ENCODE assay signal across 8 cellular contexts in genomic region chr10:16950686-16951681, GRCh38.
A peak's percentile ranks its signal among the peaks of the same experiment; 100 is the strongest.
DNase-seq lines count a peak whose midpoint lies in the region; ATAC-seq, FAIRE-seq and TF ChIP-seq lines count a peak whose summit lies in the region.

No MANE protein-coding gene starts in this region.

- peak overlapping the region in 1 of 4 experiments; percentile 19; a peak in 1 of 8 replicates for H3K4me3 ChIP-seq in H1 (ENCODE audit: extremely low read depth in 1 of 4, insufficient read depth in 2 of 4, low read depth in 3 of 4, low read length in 4 of 4)
- H3K4me3 ChIP-seq in neuronal stem cell (ENCODE audit: low read length in 2 of 2) = no peak overlapping the region

- H3K18ac ChIP-seq in H1 (ENCODE audit: extremely low read depth, low read length) = no peak overlapping the region
- H3K18ac ChIP-seq in neuronal stem cell (ENCODE audit: low read length) = no peak overlapping the region

- no peak overlapping the region for H4K5ac ChIP-seq in H1 (ENCODE audit: insufficient read length, low read depth, low read length)

- TF ChIP-seq POLR2A in H1 (IDR thresholded peaks at IDR 0.05; ENCODE audit: control extremely low read depth in 1 of 2, low read depth in 2 of 2, low read length in 2 of 2) = no peak

- no peak overlapping the region for H2BK20ac ChIP-seq in H1 (ENCODE audit: low read length)

- no peaks in the 10 kb centered on the region for H3K79me2 ChIP-seq in H1 (ENCODE audit: control insufficient read depth in 1 of 2, insufficient read depth in 2 of 2, low read length in 2 of 2)

- no peaks in the 10 kb centered on the region for H3K27me3 ChIP-seq in H1 (replicated peaks in 1 of 4; ENCODE audit: control insufficient read depth in 3 of 4, extremely low read depth in 1 of 4, insufficient read depth in 3 of 4, low read length in 3 of 4)
- no peaks in the 10 kb centered on the region for H3K27me3 ChIP-seq in neuronal stem cell (ENCODE audit: control insufficient read depth in 3 of 3, insufficient read depth in 3 of 3, low read depth in 1 of 3, low read length in 3 of 3)

- no peaks in the 10 kb centered on the region for H3K9me3 ChIP-seq in H1 (ENCODE audit: insufficient read depth in 2 of 2, low read depth in 1 of 2, low read length in 1 of 2)
- H3K9me3 ChIP-seq in neuronal stem cell (replicated peaks in 1 of 2; ENCODE audit: control insufficient read depth in 2 of 2, insufficient read depth in 1 of 2, low read depth in 1 of 2, low read length in 2 of 2) = no peaks in the 10 kb centered on the region

- no peak for ATAC-seq in HG03139 (IDR thresholded peaks at IDR 0.05; ENCODE audit: unreplicated experiment)

- H3K4me2 ChIP-seq in H1 (ENCODE audit: insufficient read depth in 1 of 2, low read depth in 2 of 2, low read length in 2 of 2) (peak overlapping the region; percentile 18 to 34; a peak in 2 of 4 replicates), neuronal stem cell (ENCODE audit: insufficient read depth, low read length, poor library complexity, severe bottlenecking) (no peak overlapping the region)

- H3K9ac ChIP-seq in H1 (replicated peaks in 1 of 4; ENCODE audit: extremely low read depth in 1 of 4, low read depth in 3 of 4, low read length in 3 of 4) (no peak overlapping the region), neuronal stem cell (ENCODE audit: low read depth, low read length, poor library complexity) (no peak overlapping the region)

- TF ChIP-seq EP300 in H1 (IDR thresholded peaks at IDR 0.05; ENCODE audit: borderline replicate concordance in 1 of 2, low read depth in 2 of 2, low read length in 2 of 2) = no peak

- 54% methylated on average over 8 of the region's 8 CpGs; no CpG with 5 or more reads in 1 of the 2 experiments for WGBS in H1 (ENCODE audit: extremely low coverage in 1 of 2, insufficient coverage in 1 of 2, insufficient read length in 1 of 2, insufficient replicate concordance in 2 of 2, low coverage in 1 of 2, low lambda C conversion rate in 2 of 2, missing lambda C conversion rate in 1 of 2), 2 experiments
- WGBS in neuronal stem cell (ENCODE audit: extremely low coverage in 2 of 2, insufficient read length in 2 of 2, insufficient replicate concordance in 1 of 2), 2 donors = no CpG with 5 or more reads among the region's 8 CpGs

- FAIRE-seq in H1 (lab: Jason Lieb, UNC) = peak; percentile 87

- DNase-seq in ELF-1 (ENCODE audit: low read depth, low spot score) (peak; percentile 69), NCI-H226 (peak; percentile 64), H1 (ENCODE audit: low read depth in 1 of 2, low spot score in 2 of 2) (peak in 1 of 2 experiments; percentile 47), neuronal stem cell (ENCODE audit: low spot score) (peak; percentile 68), NCI-H2107 treated with DMSO at 0.1 percent for 48 hours (lab: John Stamatoyannopoulos, UW; ENCODE audit: unreplicated experiment) (no peak), NCI-H524 treated with DMSO at 0.1 percent for 48 hours (lab: John Stamatoyannopoulos, UW) (no peak)
- DNase-seq in activated CD8-positive, alpha-beta memory T cell treated with anti-CD3 and anti-CD28 coated beads, Interleukin-2, amount 50 U/mL, for 4 hours = no peak

- H2AK5ac ChIP-seq in H1 (ENCODE audit: low read depth, low read length) = no peak overlapping the region
- no peak overlapping the region for H2AK5ac ChIP-seq in neuronal stem cell (ENCODE audit: low read depth, low read length)

- H2BK15ac ChIP-seq in H1 (ENCODE audit: low read length) (no peak overlapping the region), neuronal stem cell (ENCODE audit: low read length) (no peak overlapping the region)

- no peak for TF ChIP-seq CTCF in H1 (IDR thresholded peaks at IDR 0.05; ENCODE audit: control extremely low read depth in 1 of 3, insufficient read depth in 1 of 3, low read depth in 1 of 3, low read length in 3 of 3)

- no peak overlapping the region for H3K56ac ChIP-seq in H1 (replicated peaks; ENCODE audit: insufficient read length, low read depth, low read length)

- H2BK120ac ChIP-seq in H1 (replicated peaks; ENCODE audit: low read depth, low read length) (no peak overlapping the region), neuronal stem cell (ENCODE audit: low read depth, low read length) (no peak overlapping the region)

- no peak overlapping the region for H4K91ac ChIP-seq in H1 (replicated peaks; ENCODE audit: insufficient read length, low read length)
- H4K91ac ChIP-seq in neuronal stem cell (ENCODE audit: low read depth, low read length, poor library complexity) = no peak overlapping the region

- H3K27ac ChIP-seq in H1 (ENCODE audit: low read depth, low read length) = peak overlapping the region; percentile 2; the same call in 1 of the 2 replicates
- peak overlapping the region; percentile 37 for H3K27ac ChIP-seq in neuronal stem cell (replicated peaks; ENCODE audit: low read length)

- POLR2A ChIA-PET in H1 (lab: Charles Lee; ENCODE audit: partially characterized antibody) = interaction anchor here (0.6 to 1.1 kb wide), 2 partner anchors 60 to 306 kb away, joined by 3 read pairs; no protein-coding TSS in a partner anchor

- H3K23me2 ChIP-seq in H1 (ENCODE audit: low read depth, low read length) = no peaks in the 10 kb centered on the region

- TF ChIP-seq RAD21 in H1 (IDR thresholded peaks at IDR 0.05 in 1 of 2, conservative IDR thresholded peaks at IDR 0.05 in 1 of 2; ENCODE audit: low read depth in 2 of 2, low read length in 2 of 2) = no peak

- H3K14ac ChIP-seq in H1 (ENCODE audit: insufficient read length) = no peak overlapping the region
- no peak overlapping the region for H3K14ac ChIP-seq in neuronal stem cell (ENCODE audit: low read length)

- no peaks in the 10 kb centered on the region for H4K20me1 ChIP-seq in H1 (replicated peaks in 1 of 2; ENCODE audit: control insufficient read depth in 1 of 2, insufficient read depth in 2 of 2, low read length in 2 of 2)

- H3K36me3 ChIP-seq in H1 (ENCODE audit: control insufficient read depth in 2 of 4, insufficient read depth in 4 of 4, low read length in 3 of 4) (no peaks in the 10 kb centered on the region), neuronal stem cell (replicated peaks in 1 of 2; ENCODE audit: control insufficient read depth in 2 of 2, insufficient read depth in 2 of 2, low read length in 2 of 2) (no peaks in the 10 kb centered on the region)

- H4K8ac ChIP-seq in H1 (ENCODE audit: extremely low read depth, insufficient read depth, low read length) (no peak overlapping the region), neuronal stem cell (ENCODE audit: low read depth, low read length) (no peak overlapping the region)

- H2BK12ac ChIP-seq in H1 (ENCODE audit: low read depth, low read length) = no peak overlapping the region; the same call in 1 of the 2 replicates
- H2BK12ac ChIP-seq in neuronal stem cell (ENCODE audit: low read length) = no peak overlapping the region

- H2AFZ ChIP-seq in H1 (ENCODE audit: low read length) (peak overlapping the region; percentile 74), neuronal stem cell (ENCODE audit: low read length) (peak overlapping the region; percentile 63)

- CTCF ChIA-PET in H1 (lab: Charles Lee; ENCODE audit: partially characterized antibody) = interaction anchor here (0.6 kb wide), 1 partner anchor 28 kb away, joined by 3 read pairs; no protein-coding TSS in a partner anchor

- no peaks in the 10 kb centered on the region for H3K79me1 ChIP-seq in H1 (ENCODE audit: low read depth, low read length)
- H3K79me1 ChIP-seq in neuronal stem cell (ENCODE audit: low read depth, low read length) = no peaks in the 10 kb centered on the region

- H3K4ac ChIP-seq in H1 (replicated peaks; ENCODE audit: insufficient read length, low read depth, low read length) = no peak overlapping the region
- no peak overlapping the region for H3K4ac ChIP-seq in neuronal stem cell (ENCODE audit: low read length)

- no peak overlapping the region; the same call in 1 of the 2 replicates for H2BK5ac ChIP-seq in H1 (ENCODE audit: low read depth, low read length)
- H2BK5ac ChIP-seq in neuronal stem cell (ENCODE audit: low read length) = no peak overlapping the region

- no peak overlapping the region for H3K23ac ChIP-seq in H1 (ENCODE audit: insufficient read length)
- H3K23ac ChIP-seq in neuronal stem cell (ENCODE audit: low read depth, low read length, poor library complexity) = no peak overlapping the region

- H3K4me1 ChIP-seq in H1 (replicated peaks in 1 of 4; ENCODE audit: control insufficient read depth in 3 of 4, insufficient read depth in 4 of 4, low read length in 3 of 4) (peaks cover 2 to 9% (median 3%) of the 10 kb centered on the region in 4 experiments; a peak in 4 of 7 replicates), neuronal stem cell (ENCODE audit: control insufficient read depth in 2 of 2, insufficient read depth in 1 of 2, low read depth in 1 of 2, low read length in 2 of 2) (peaks cover 15 to 26% of the 10 kb centered on the region in 2 donors)

TF ChIP-seq in H1, 55 proteins besides CTCF, POLR2A, EP300 and RAD21 (continues in another document):
- no peak for TF ChIP-seq POU5F1 (IDR thresholded peaks at IDR 0.05; ENCODE audit: low read depth, low read length)
- TF ChIP-seq TEAD4 (IDR thresholded peaks at IDR 0.05; ENCODE audit: low read depth, low read length) = no peak
- peak; percentile 99 for TF ChIP-seq ATF2 (IDR thresholded peaks at IDR 0.05; ENCODE audit: low read length)
- TF ChIP-seq CBX8 (IDR thresholded peaks at IDR 0.05; ENCODE audit: borderline replicate concordance, low read depth, low read length) = no peak
- TF ChIP-seq PHF8 (conservative IDR thresholded peaks at IDR 0.05; ENCODE audit: low read depth, low read length) = no peak
- TF ChIP-seq CEBPB (IDR thresholded peaks at IDR 0.05; ENCODE audit: low read depth, low read length) = 0 out of 2 replicates have a peak, but pooled peaks have one; percentile 42
- peak; percentile 44; the same call in 1 of the 2 replicates for TF ChIP-seq CREB1 (IDR thresholded peaks at IDR 0.05)
- TF ChIP-seq JUN (IDR thresholded peaks at IDR 0.05; ENCODE audit: low read depth, low read length) = peak; percentile 92
- no peak for TF ChIP-seq SIRT6 (IDR thresholded peaks at IDR 0.05; ENCODE audit: low read length)
- TF ChIP-seq FOSL1 (IDR thresholded peaks at IDR 0.05; ENCODE audit: insufficient read depth, low read depth, low read length) = no peak
- TF ChIP-seq JUND (IDR thresholded peaks at IDR 0.05; ENCODE audit: low read length) = peak; percentile 94
- no peak for TF ChIP-seq EGR1 (IDR thresholded peaks at IDR 0.05; ENCODE audit: borderline replicate concordance, low read depth, low read length)
- TF ChIP-seq SP4 (IDR thresholded peaks at IDR 0.05; ENCODE audit: low read length) = no peak

Comparison
In these comparisons a context has a peak if more than half of its experiments do, and no peak if none do; other contexts are left out.
1. DNase-seq: peak in ELF-1 (single experiment), NCI-H226 (single experiment) and neuronal stem cell (single experiment); none in NCI-H2107 treated with DMSO at 0.1 percent for 48 hours (single experiment), activated CD8-positive, alpha-beta memory T cell treated with anti-CD3 and anti-CD28 coated beads, Interleukin-2, amount 50 U/mL, for 4 hours (single experiment) and NCI-H524 treated with DMSO at 0.1 percent for 48 hours (single experiment).